ENCODE assay signal across 2 cellular contexts in the genomic region with DNA sequence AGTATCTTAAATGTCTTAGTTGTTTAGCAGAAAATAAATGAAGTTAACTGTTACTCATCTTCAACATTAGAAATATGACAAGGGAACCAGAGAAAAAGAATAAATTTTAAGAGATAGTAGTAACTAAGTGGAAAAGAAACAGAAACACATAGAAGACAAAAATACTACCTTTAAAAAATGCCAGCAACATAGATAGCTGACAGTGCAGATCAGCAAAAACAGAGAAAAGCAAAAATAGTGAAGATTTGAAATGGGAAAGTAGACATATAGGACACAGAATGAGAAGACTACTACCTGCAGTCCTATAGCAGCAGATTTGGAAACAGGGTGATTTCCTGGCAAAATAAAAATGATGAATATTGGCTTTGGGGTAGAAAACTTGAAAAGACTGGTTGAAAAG.
TF ChIP-seq lines count a peak whose summit lies in the region.

No MANE protein-coding gene starts in this region.

TF ChIP-seq in A549, 52 proteins besides CTCF, POLR2A, EP300 and RAD21:
- TF ChIP-seq MAFK (IDR thresholded peaks at IDR 0.05; ENCODE audit: partially characterized antibody): peak; percentile 14
- no peak for TF ChIP-seq RNF2 (IDR thresholded peaks at IDR 0.05; ENCODE audit: borderline replicate concordance, low read depth)

TF ChIP-seq in IMR-90, 13 proteins besides CTCF, POLR2A, EP300 and RAD21:
- TF ChIP-seq NFE2L2 (IDR thresholded peaks at IDR 0.05; ENCODE audit: low read depth, low read length): no peak
- no peak for TF ChIP-seq MXI1 (IDR thresholded peaks at IDR 0.05; ENCODE audit: borderline replicate concordance, low read depth, low read length)
- peak; percentile 30 for TF ChIP-seq MAFK (IDR thresholded peaks at IDR 0.05; ENCODE audit: low read depth, low read length)
